Comparison of ENCODE assay signal across 21 cellular contexts in genomic region chr18:61443311-61443710, GRCh38.
"Had no signal": no experiment of that assay in that cellular context is flagged by ENCODE, and none has a peak within 500 bp of the region (broad histone marks: within the 10 kb centered on the region; RNA-seq: fewer than 3 reads in every experiment).

No MANE protein-coding gene starts in this region.

- H3K36me3 Mint-ChIP-seq: naive thymus-derived CD4-positive, alpha-beta T cell had no signal

- H3K9me3 ChIP-seq: heart left ventricle, neutrophil, psoas muscle, right lobe of liver, stomach, thoracic aorta, transverse colon had no signal

- DNase-seq: cerebellar nuclear complex; effector memory CD4-positive, alpha-beta T cell; heart left ventricle; hippocampal formation; kidney glomerular epithelial cell; mesendoderm; naive thymus-derived CD4-positive, alpha-beta T cell; nephron progenitor cell; psoas muscle; retina; right lobe of liver; stimulated activated CD4-positive, alpha-beta T cell treated with anti-CD3 and anti-CD28 coated beads, Interleukin-2, amount 100 ng/mL, for 24 hours; stimulated activated CD4-positive, alpha-beta T cell treated with anti-CD3 and anti-CD28 coated beads, Interleukin-4, amount 100 ng/mL, for 4 hours; stimulated activated naive CD4-positive, alpha-beta T cell; stomach; substantia nigra; transverse colon had no signal

- H3K27ac ChIP-seq: coronary artery, heart left ventricle, neutrophil, psoas muscle, right lobe of liver, skin epidermis, stomach, thoracic aorta, transverse colon had no signal

- H3K27ac Mint-ChIP-seq: naive thymus-derived CD4-positive, alpha-beta T cell; nephron progenitor cell had no signal

- H3K4me3 Mint-ChIP-seq: naive thymus-derived CD4-positive, alpha-beta T cell; nephron progenitor cell had no signal

- H3K4me1 Mint-ChIP-seq: naive thymus-derived CD4-positive, alpha-beta T cell had no signal

- H3K36me3 ChIP-seq: heart left ventricle, neutrophil, right lobe of liver, stomach, thoracic aorta, transverse colon had no signal

- H3K4me1 ChIP-seq: heart left ventricle, psoas muscle, right lobe of liver, stomach, transverse colon had no signal

- H3K4me3 ChIP-seq: coronary artery, heart left ventricle, psoas muscle, right lobe of liver, skin epidermis, stomach, thoracic aorta, transverse colon had no signal

- H3K27me3 ChIP-seq: heart left ventricle, neutrophil, right lobe of liver, stomach, transverse colon had no signal
